31 cellular contexts compared by ENCODE assay signal in the genomic region with DNA sequence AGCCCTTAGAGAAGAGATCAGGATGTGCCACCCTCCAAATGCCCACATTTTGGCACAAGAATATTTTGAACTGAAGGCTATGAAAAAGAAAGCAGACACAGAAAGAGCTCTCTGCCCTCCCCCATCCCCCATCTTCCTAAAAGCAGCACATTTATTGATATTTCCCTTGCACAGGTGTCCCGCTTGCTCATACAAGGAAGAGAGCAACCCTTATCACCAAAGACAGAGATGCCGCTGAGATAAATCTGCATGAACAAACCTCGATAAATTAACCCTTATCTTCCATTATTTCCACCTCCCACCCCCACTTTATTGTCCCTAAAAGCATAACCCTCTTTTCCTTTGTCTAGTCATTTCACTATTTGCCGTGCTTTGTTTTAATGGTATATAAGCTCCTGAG. TPM values are rescaled to one million over a fixed set of nuclear protein-coding genes. Genes with fewer than 3 reads are reported as not detected.
"Had no signal": no experiment of that assay in that cellular context is flagged by ENCODE, and none has a peak within 500 bp of the region (broad histone marks: within the 10 kb centered on the region; RNA-seq: fewer than 3 reads in every experiment).

No MANE protein-coding gene starts in this region.

- H3K36me3 ChIP-seq: adrenal gland, MG63, SJSA1 had no signal

- H3K4me3 Mint-ChIP-seq: activated CD4-positive, alpha-beta T cell treated with anti-CD3 and anti-CD28 coated beads for 36 hours; activated CD4-positive, alpha-beta T cell treated with anti-CD3 and anti-CD28 coated beads, Interleukin-2, amount 10 ng/mL, durations not matched to agents 7 days and 5 days; activated naive CD4-positive, alpha-beta T cell treated with anti-CD3 and anti-CD28 coated beads for 36 hours; activated T-cell treated with anti-CD3 and anti-CD28 coated beads, Interleukin-2, amount 50 U/mL, for 4 hours; activated T-helper 1 cell treated with anti-CD3 and anti-CD28 coated beads, Interleukin-12 subunit alpha, Interleukin-12 subunit beta, Interleukin-2, Interleukin-4 antibody, amounts not matched to agents 30 ng/mL and 10 ng/mL and 1 ng/mL, durations not matched to agents 14 hours and 24 hours and 36 hours; brain; central memory CD8-positive, alpha-beta T cell; T-helper 1 cell treated with Interleukin-12 subunit alpha and Interleukin-12 subunit beta and Interleukin-4 antibody, amounts not matched to agents 30 μg/mL and 1 μg/mL, for 36 hours; T-helper 2 cell treated with Interferon-gamma antibody and Interleukin-4, amounts not matched to agents 5 μg/mL and 100 μg/mL, for 36 hours; WTC11 had no signal

- H3K4me1 ChIP-seq: adrenal gland had no signal

- H3K27me3 ChIP-seq: adrenal gland, MG63, SJSA1 had no signal

- ATAC-seq: activated CD4-positive, alpha-beta T cell treated with anti-CD3 and anti-CD28 coated beads for 36 hours; activated CD4-positive, CD25-positive, alpha-beta regulatory T cell treated with anti-CD3 and anti-CD28 coated beads, Interleukin-2, amount 50 U/mL, for 24 hours; activated naive CD4-positive, alpha-beta T cell treated with anti-CD3 and anti-CD28 coated beads, Interleukin-2, amount 50 U/mL, for 72 hours; activated T-cell treated with anti-CD3 and anti-CD28 coated beads, Interleukin-2, amount 50 U/mL, for 4 hours; Panc1 had no signal

- H3K27me3 Mint-ChIP-seq: activated CD4-positive, alpha-beta T cell treated with anti-CD3 and anti-CD28 coated beads for 36 hours; activated CD4-positive, alpha-beta T cell treated with anti-CD3 and anti-CD28 coated beads, Interleukin-2, amount 10 ng/mL, durations not matched to agents 7 days and 5 days; brain; central memory CD8-positive, alpha-beta T cell had no signal

- DNase-seq: activated CD4-positive, alpha-beta T cell treated with anti-CD3 and anti-CD28 coated beads for 36 hours; activated CD4-positive, alpha-beta T cell treated with anti-CD3 and anti-CD28 coated beads, Interleukin-2, amount 10 ng/mL, durations not matched to agents 7 days and 5 days; activated CD4-positive, alpha-beta T cell treated with anti-CD3 and anti-CD28 coated beads, Interleukin-2, amount 50 U/mL, for 48 hours; activated CD8-positive, alpha-beta memory T cell treated with anti-CD3 and anti-CD28 coated beads, Interleukin-2, amount 50 U/mL, for 4 hours; activated gamma-delta T cell treated with Interleukin-2 at 50 U/mL for 16 hours; activated naive CD4-positive, alpha-beta T cell treated with anti-CD3 and anti-CD28 coated beads for 36 hours; activated T-cell treated with anti-CD3 and anti-CD28 coated beads for 4 hours; activated T-cell treated with anti-CD3 and anti-CD28 coated beads, Interleukin-2, amount 50 U/mL, for 4 hours; adrenal gland; Kasumi-1; KG1; MG63; NCI-H1048; NCI-H1436 treated with DMSO at 0.1 percent for 48 hours; NCI-H1694 treated with DMSO at 0.1 percent for 48 hours; NCI-H345; NCI-H524 treated with DMSO at 0.1 percent for 48 hours; SHP77 treated with DMSO at 0.1 percent for 48 hours; SK-N-SH had no signal

- H3K9me3 Mint-ChIP-seq: activated CD4-positive, alpha-beta T cell treated with anti-CD3 and anti-CD28 coated beads, Interleukin-2, amount 10 ng/mL, durations not matched to agents 7 days and 5 days; activated naive CD4-positive, alpha-beta T cell treated with anti-CD3 and anti-CD28 coated beads for 36 hours; activated naive CD4-positive, alpha-beta T cell treated with anti-CD3 and anti-CD28 coated beads, Interleukin-2, amount 50 U/mL, for 72 hours; activated T-cell treated with anti-CD3 and anti-CD28 coated beads, Interleukin-2, amount 50 U/mL, for 4 hours; activated T-helper 1 cell treated with anti-CD3 and anti-CD28 coated beads, Interleukin-12 subunit alpha, Interleukin-12 subunit beta, Interleukin-2, Interleukin-4 antibody, amounts not matched to agents 30 ng/mL and 10 ng/mL and 1 ng/mL, durations not matched to agents 14 hours and 24 hours and 36 hours; central memory CD8-positive, alpha-beta T cell; T-helper 1 cell treated with Interleukin-12 subunit alpha and Interleukin-12 subunit beta and Interleukin-4 antibody, amounts not matched to agents 30 μg/mL and 1 μg/mL, for 36 hours; T-helper 2 cell treated with Interferon-gamma antibody and Interleukin-4, amounts not matched to agents 5 μg/mL and 100 μg/mL, for 36 hours; WTC11 had no signal

- H3K4me1 Mint-ChIP-seq: activated CD4-positive, alpha-beta T cell treated with anti-CD3 and anti-CD28 coated beads for 36 hours; activated CD4-positive, alpha-beta T cell treated with anti-CD3 and anti-CD28 coated beads, Interleukin-2, amount 10 ng/mL, durations not matched to agents 7 days and 5 days; central memory CD8-positive, alpha-beta T cell had no signal

- H3K27ac ChIP-seq: adrenal gland, SJSA1 had no signal

- FAIRE-seq: astrocyte had no signal

- H3K9me3 ChIP-seq: adrenal gland, MG63, SJSA1, SK-N-SH had no signal

- H3K36me3 Mint-ChIP-seq: activated naive CD4-positive, alpha-beta T cell treated with anti-CD3 and anti-CD28 coated beads, Interleukin-2, amount 50 U/mL, for 72 hours; brain; WTC11 had no signal

- H3K27ac Mint-ChIP-seq: activated CD4-positive, alpha-beta T cell treated with anti-CD3 and anti-CD28 coated beads for 36 hours; activated CD4-positive, alpha-beta T cell treated with anti-CD3 and anti-CD28 coated beads, Interleukin-2, amount 10 ng/mL, durations not matched to agents 7 days and 5 days; activated naive CD4-positive, alpha-beta T cell treated with anti-CD3 and anti-CD28 coated beads for 36 hours; activated naive CD4-positive, alpha-beta T cell treated with anti-CD3 and anti-CD28 coated beads, Interleukin-2, amount 50 U/mL, for 72 hours; activated T-helper 1 cell treated with anti-CD3 and anti-CD28 coated beads, Interleukin-12 subunit alpha, Interleukin-12 subunit beta, Interleukin-2, Interleukin-4 antibody, amounts not matched to agents 30 ng/mL and 10 ng/mL and 1 ng/mL, durations not matched to agents 14 hours and 24 hours and 36 hours; brain; T-helper 1 cell treated with Interleukin-12 subunit alpha and Interleukin-12 subunit beta and Interleukin-4 antibody, amounts not matched to agents 30 μg/mL and 1 μg/mL, for 36 hours; T-helper 2 cell treated with Interferon-gamma antibody and Interleukin-4, amounts not matched to agents 5 μg/mL and 100 μg/mL, for 36 hours; WTC11 had no signal

- H3K9ac ChIP-seq: SK-N-SH had no signal

- H3K4me3 ChIP-seq: adrenal gland, MG63, SJSA1 had no signal

- H3K4me2 ChIP-seq: SK-N-SH had no signal

RNA-seq across cellular contexts. Expression of gene SLC28A3, which starts 1.8 kb away (rescaled TPM):
- total RNA-seq: adrenal gland, NCI-H460, WTC11 had no signal
